Comparison of ENCODE assay signal across 8 cellular contexts in genomic region chr12:12561305-12562015, GRCh38. TPM values are rescaled to one million over a fixed set of nuclear protein-coding genes. Genes with fewer than 3 reads are reported as not detected.
DNase-seq lines count a peak whose midpoint lies in the region; ATAC-seq and TF ChIP-seq lines count a peak whose summit lies in the region.

No MANE protein-coding gene starts in this region.

- H2BK15ac ChIP-seq in IMR-90 (ENCODE audit: low read depth, low read length) = peak overlapping the region; percentile 74; the same call in 1 of the 3 replicates

- H3K27ac ChIP-seq in IMR-90 (ENCODE audit: insufficient read depth, low read length) (peak overlapping the region; percentile 100), VCaP (peak overlapping the region; percentile 94), iPS-20b (ENCODE audit: low read length) (peak overlapping the region; percentile 90), gastrocnemius medialis (peak overlapping the region; percentile 89 to 100 (median 98))

- no peaks in the 10 kb centered on the region for H3K9me3 ChIP-seq in IMR-90 (ENCODE audit: control insufficient read depth, insufficient read depth, low read length)
- no peaks in the 10 kb centered on the region for H3K9me3 ChIP-seq in iPS-20b (ENCODE audit: insufficient read depth, low read depth, low read length)
- H3K9me3 ChIP-seq in gastrocnemius medialis = no peaks in the 10 kb centered on the region

- H3K79me1 ChIP-seq in IMR-90 (ENCODE audit: low read depth in 1 of 2, low read length in 2 of 2) = peaks cover 8 to 31% of the 10 kb centered on the region in 2 experiments

- TF ChIP-seq POLR2A in IMR-90 (IDR thresholded peaks at IDR 0.05; ENCODE audit: low read depth, low read length) (peak; percentile 60; the same call in 1 of the 2 replicates), gastrocnemius medialis (IDR thresholded peaks at IDR 0.05) (peak; percentile 62 to 68)

- peak overlapping the region; percentile 67 for H4K5ac ChIP-seq in IMR-90 (ENCODE audit: low read depth, low read length)

- H2AFZ ChIP-seq in IMR-90 (replicated peaks; ENCODE audit: low read length, poor library complexity) = peak overlapping the region; percentile 93

- H3K9me3 Mint-ChIP-seq in MCF 10A (ENCODE audit: unreplicated experiment) = no peaks in the 10 kb centered on the region

- dilution Hi-C loops in IMR-90 (cut with HindIII; ENCODE audit: low sequenced_read_pairs, unreplicated experiment) = no loop called here

- H3K4me1 ChIP-seq in IMR-90 (ENCODE audit: control insufficient read depth, insufficient read depth, low read length) (peaks cover 2% of the 10 kb centered on the region; the same call in 1 of the 2 replicates), iPS-20b (ENCODE audit: insufficient read depth, low read length) (peaks cover 21% of the 10 kb centered on the region), gastrocnemius medialis (peaks cover 22 to 29% of the 10 kb centered on the region in 2 donors)

- peak overlapping the region; percentile 35 to 70; a peak in 1 of 4 replicates for H4K8ac ChIP-seq in IMR-90 (ENCODE audit: low read depth in 2 of 2, low read length in 2 of 2)

- TF ChIP-seq CTCF in IMR-90 (conservative IDR thresholded peaks at IDR 0.05; ENCODE audit: low read depth, low read length) (0 out of 2 replicates have a peak, but pooled peaks have one; percentile 1), VCaP (conservative IDR thresholded peaks at IDR 0.05) (peak; percentile 15; the same call in 1 of the 2 replicates), MCF 10A (IDR thresholded peaks at IDR 0.05; ENCODE audit: unreplicated experiment) (no peak), gastrocnemius medialis (IDR thresholded peaks at IDR 0.05 in 4 of 5, conservative IDR thresholded peaks at IDR 0.05 in 1 of 5) (peak in 2 of 5 experiments; percentile 24 to 30)

- peak overlapping the region; percentile 68 for H3K23ac ChIP-seq in IMR-90 (ENCODE audit: low read depth, low read length)

- POLR2A ChIA-PET in IMR-90 (lab: Charles Lee; ENCODE audit: unreplicated experiment) = no interaction called here
- POLR2A ChIA-PET in MCF 10A (lab: Yijun Ruan, JAX) = interaction anchor here (0.6 to 4.7 kb wide), 26 partner anchors 8 to 906 kb away, joined by 3 to 41 read pairs (median 5); partner anchors contain the start of genes BORCS5, CREBL2 and GPR19

- H4K91ac ChIP-seq in IMR-90 (ENCODE audit: insufficient read depth, low read depth, low read length) = peak overlapping the region; percentile 45

- H2AK9ac ChIP-seq in IMR-90 (replicated peaks; ENCODE audit: low read depth, low read length, poor library complexity) = peak overlapping the region; percentile 88

- peak overlapping the region; percentile 97 for H3K9ac ChIP-seq in IMR-90 (ENCODE audit: low read depth, low read length)
- H3K9ac ChIP-seq in iPS-20b (ENCODE audit: low read depth, low read length) = peak overlapping the region; percentile 96

- in situ Hi-C loops in IMR-90 (cut with MboI; ENCODE audit: low sequenced_read_pairs) (loop anchor here (10.0 kb wide), 1 partner anchor 167 kb away; no protein-coding TSS in a partner anchor), gastrocnemius medialis (cut with MboI; ENCODE audit: low sequenced_read_pairs in 4 of 4) (loop anchor here in 2 of 4 donors (10.0 kb wide), 1 partner anchor 187 kb away; no protein-coding TSS in a partner anchor)

- peak overlapping the region; percentile 94 for H3K4me2 ChIP-seq in IMR-90 (ENCODE audit: low read depth, low read length)

- H3K14ac ChIP-seq in IMR-90 (replicated peaks; ENCODE audit: low read depth, low read length) = peak overlapping the region; percentile 85

- peaks cover 7% of the 10 kb centered on the region; the same call in 1 of the 2 replicates for H4K20me1 ChIP-seq in IMR-90 (ENCODE audit: insufficient read depth, low read length)

- BruUV-seq in IMR-90 (replicated peaks; lab: Mats Ljungman, UMichigan) (no TSS peak), MCF 10A (replicated peaks; lab: Mats Ljungman, UMichigan) (TSS peak; percentile 99)

- H3K36me3 Mint-ChIP-seq in MCF 10A (ENCODE audit: insufficient read depth, unreplicated experiment) = no peaks in the 10 kb centered on the region

- H3K27ac Mint-ChIP-seq in MCF 10A (ENCODE audit: low read depth, unreplicated experiment) = peak overlapping the region; percentile 95

- peak overlapping the region; percentile 69 for H3K18ac ChIP-seq in IMR-90 (ENCODE audit: low read depth, low read length)

- ATAC-seq in IMR-90 (ENCODE audit: low read depth) = peak; percentile 22
- peak; percentile 47 to 52 for ATAC-seq in gastrocnemius medialis
- ATAC-seq in GM19035 (IDR thresholded peaks at IDR 0.05; ENCODE audit: unreplicated experiment) = no peak
- no peak for ATAC-seq in HG02840 (IDR thresholded peaks at IDR 0.05; ENCODE audit: low FRiP score, unreplicated experiment)

- H3K27me3 ChIP-seq in IMR-90 (ENCODE audit: control insufficient read depth, insufficient read depth, low read length) (no peaks in the 10 kb centered on the region), iPS-20b (ENCODE audit: insufficient read depth, low read length) (no peaks in the 10 kb centered on the region), gastrocnemius medialis (no peaks in the 10 kb centered on the region)

- CTCF ChIA-PET in IMR-90 (lab: Yijun Ruan, JAX) = interaction anchor here (0.6 to 0.7 kb wide), 2 partner anchors 185 to 1999 kb away, joined by 4 to 5 read pairs; no protein-coding TSS in a partner anchor
- CTCF ChIA-PET in MCF 10A (lab: Yijun Ruan, JAX) = interaction anchor here (0.7 to 1.5 kb wide), 4 partner anchors 13 to 160 kb away, joined by 3 read pairs; no protein-coding TSS in a partner anchor

- H3K56ac ChIP-seq in IMR-90 (ENCODE audit: extremely low read depth, insufficient read depth, low read length) = peak overlapping the region; percentile 72

- peak overlapping the region; percentile 69 for H3K4me3 Mint-ChIP-seq in MCF 10A (ENCODE audit: unreplicated experiment)

- no peaks in the 10 kb centered on the region for H3K36me3 ChIP-seq in IMR-90 (ENCODE audit: control insufficient read depth, insufficient read depth, low read length)
- H3K36me3 ChIP-seq in iPS-20b (ENCODE audit: insufficient read depth, low read depth, low read length) = no peaks in the 10 kb centered on the region
- H3K36me3 ChIP-seq in gastrocnemius medialis = no peaks in the 10 kb centered on the region

- intact Hi-C loops in IMR-90 (cut with micrococcal nuclease) (loop anchor here (5.0 kb wide), 3 partner anchors 51 to 96 kb away; partner anchors contain the start of gene CREBL2), MCF 10A (cut with micrococcal nuclease) (loop anchor here (1.0 to 2.0 kb wide), 3 partner anchors 49 to 163 kb away; partner anchors contain the start of gene CREBL2), gastrocnemius medialis (cut with DNase I; ENCODE audit: low total_unique reads) (loop anchor here (1.0 to 5.0 kb wide), 8 partner anchors 27 to 1844 kb away; partner anchors contain the start of genes BORCS5 and CREBL2)

- 0% methylated on average over 26 of the region's 60 CpGs; no CpG with 5 or more reads in 1 of the 2 experiments for WGBS in IMR-90 (ENCODE audit: extremely low coverage in 2 of 2, insufficient read length in 1 of 2), 2 experiments

- H3K27me3 Mint-ChIP-seq in MCF 10A (ENCODE audit: insufficient read depth, unreplicated experiment) = no peaks in the 10 kb centered on the region

- no peak overlapping the region for H2BK20ac ChIP-seq in IMR-90 (ENCODE audit: low read depth, low read length)

- peak overlapping the region; percentile 69 for H3K4ac ChIP-seq in IMR-90 (ENCODE audit: low read depth, low read length)

- H2AK5ac ChIP-seq in IMR-90 (ENCODE audit: low read depth, low read length) = peak overlapping the region; percentile 35

- DNase-seq in DMS53 treated with DMSO at 0.1 percent for 48 hours (lab: John Stamatoyannopoulos, UW; ENCODE audit: unreplicated experiment) = peak; percentile 72
- DNase-seq in IMR-90 = peak; percentile 46
- peak; percentile 69 for DNase-seq in MCF 10A (ENCODE audit: unreplicated experiment)
- peak; percentile 61 to 79 for DNase-seq in gastrocnemius medialis

- H2BK120ac ChIP-seq in IMR-90 (ENCODE audit: low read depth, low read length) = peak overlapping the region; percentile 42; the same call in 1 of the 2 replicates

- TF ChIP-seq RAD21 in IMR-90 (IDR thresholded peaks at IDR 0.05; ENCODE audit: low read length) = 0 out of 2 replicates have a peak, but pooled peaks have one; percentile 13

- H3K4me1 Mint-ChIP-seq in MCF 10A (ENCODE audit: insufficient read depth, unreplicated experiment) = peaks cover 30% of the 10 kb centered on the region

- peak overlapping the region; percentile 99 for H3K4me3 ChIP-seq in IMR-90 (ENCODE audit: insufficient read depth, low read depth, low read length)
- peak overlapping the region; percentile 98 for H3K4me3 ChIP-seq in iPS-20b (ENCODE audit: low read length)
- peak overlapping the region; percentile 59 to 90 (median 70) for H3K4me3 ChIP-seq in gastrocnemius medialis

- peak overlapping the region; percentile 87 for H2BK5ac ChIP-seq in IMR-90 (ENCODE audit: low read depth, low read length, poor library complexity, severe bottlenecking)

- no peaks in the 10 kb centered on the region for H3K9me1 ChIP-seq in IMR-90 (ENCODE audit: insufficient read depth, low read length)

TF ChIP-seq in IMR-90, 13 proteins besides CTCF, POLR2A, EP300 and RAD21:
- TF ChIP-seq MXI1 (IDR thresholded peaks at IDR 0.05; ENCODE audit: borderline replicate concordance, low read depth, low read length) (0 out of 2 replicates have a peak, but pooled peaks have one; percentile 23), CEBPB (IDR thresholded peaks at IDR 0.05; ENCODE audit: low read depth, low read length) (peak; percentile 81), RFX5 (IDR thresholded peaks at IDR 0.05; ENCODE audit: low read depth, low read length) (no peak), CHD1 (IDR thresholded peaks at IDR 0.05; ENCODE audit: low read depth, low read length) (no peak)
TF ChIP-seq in IMR-90: peak in this region for 2.

RNA-seq across cellular contexts. Expression of gene DUSP16, which starts 1.2 kb away (rescaled TPM):
- 10.0 and 10.6 TPM in 2 replicates for total RNA-seq in IMR-90 (2012; rRNA removed)
- polyA plus RNA-seq in IMR-90 (2012; rRNA removed) = 4.2 and 4.7 TPM in 2 replicates
- polyA plus RNA-seq in IMR-90 (2012; cell fraction: cytosol; rRNA removed) = 2.3 and 2.7 TPM in 2 replicates
- polyA plus RNA-seq in IMR-90 (2012; cell fraction: nucleus; rRNA removed; ENCODE audit: low replicate concordance) = 2.7 and 4.1 TPM in 2 replicates
- total RNA-seq in MCF 10A (2022) = 18.9 and 20.7 TPM in 2 replicates
- 10 to 100 TPM; 10.9 to 15.7 (median 13.3) TPM for total RNA-seq in gastrocnemius medialis

RNA-seq across cellular contexts. Expression of gene CREBL2, which starts 50.2 kb away (rescaled TPM):
- total RNA-seq in IMR-90 (2012; rRNA removed) (19.0 and 32.5 TPM in 2 replicates), MCF 10A (2022) (17.4 and 22.5 TPM in 2 replicates), gastrocnemius medialis (10 to 100 TPM in 3 of 4 donors, 1 to 10 TPM in 1; 6.3 to 13.6 (median 10.3) TPM)
- 10.4 and 11.5 TPM in 2 replicates for polyA plus RNA-seq in IMR-90 (2012; rRNA removed)
- 3.6 and 3.7 TPM in 2 replicates for polyA plus RNA-seq in IMR-90 (2012; cell fraction: cytosol; rRNA removed)
- polyA plus RNA-seq in IMR-90 (2012; cell fraction: nucleus; rRNA removed; ENCODE audit: low replicate concordance) = 1.3 and 5.0 TPM in 2 replicates

Comparison
In these comparisons a context has a peak if more than half of its experiments do, and no peak if none do; other contexts are left out.
1. ATAC-seq: peak in IMR-90 (single experiment) and gastrocnemius medialis (2 of 2); none in GM19035 (single experiment) and HG02840 (single experiment).
2. Peak in every context shown above with its lines, with median percentiles within 50 percentile points of each other: DNase-seq, H3K27ac ChIP-seq and H3K4me3 ChIP-seq.